Comparison of ENCODE assay signal across 9 cellular contexts in genomic region chr11:118171274-118172062, GRCh38. TPM values are rescaled to one million over a fixed set of nuclear protein-coding genes. Genes with fewer than 3 reads are reported as not detected.
DNase-seq lines count a peak whose midpoint lies in the region; ATAC-seq and TF ChIP-seq lines count a peak whose summit lies in the region.
"Had no signal": no experiment of that assay in that cellular context is flagged by ENCODE, and none has a peak within 500 bp of the region (broad histone marks: within the 10 kb centered on the region; RNA-seq: fewer than 3 reads in every experiment).

No MANE protein-coding gene starts in this region.

- CTCF ChIA-PET in PC-9 (lab: Charles Lee), result interaction anchor here (0.5 to 0.7 kb wide), 5 partner anchors 15 to 930 kb away, joined by 3 to 4 read pairs (median 3); partner anchors contain the start of gene DPAGT1

- peak; percentile 98 for TF ChIP-seq CTCF in PC-9 (conservative IDR thresholded peaks at IDR 0.05)
- peak; percentile 68 for TF ChIP-seq CTCF in fibroblast of mammary gland (conservative IDR thresholded peaks at IDR 0.05; ENCODE audit: control insufficient read depth, insufficient read depth, low read depth, low read length)

- no peaks in the 10 kb centered on the region for H3K9me3 ChIP-seq in PC-9 (ENCODE audit: insufficient read depth, low read depth)

- BruUV-seq in PC-9 (replicated peaks; lab: Mats Ljungman, UMichigan), result no TSS peak

- no peaks in the 10 kb centered on the region for H3K9me2 ChIP-seq in PC-9 (ENCODE audit: insufficient read depth)

- intact Hi-C loops in PC-9 (cut with micrococcal nuclease; ENCODE audit: unreplicated experiment), result loop anchor here (1.0 to 5.0 kb wide), 2 partner anchors 26 to 224 kb away; no protein-coding TSS in a partner anchor

- peaks cover 24% of the 10 kb centered on the region for H3K4me1 ChIP-seq in PC-9 (replicated peaks; ENCODE audit: insufficient read depth)

- H4K20me1 ChIP-seq in PC-9 (ENCODE audit: insufficient read depth), result no peaks in the 10 kb centered on the region

- H3K27ac Mint-ChIP-seq in natural killer cell treated with Interleukin-12 subunit alpha and Interleukin-12 subunit beta and Interleukin-15 and Interleukin-18, amount 100 ng/mL, for 72 hours, result no peak overlapping the region
- no peak overlapping the region for H3K27ac Mint-ChIP-seq in stimulated activated naive B cell treated with anti-CD40 and anti-IgM and Interleukin-4, amounts not matched to agents 10 μg/mL and 1 μg/mL and 100 μg/mL, for 72 hours

- H2AFZ ChIP-seq in PC-9, result no peak overlapping the region

- peak; percentile 91 for ATAC-seq in activated T-cell treated with anti-CD3 and anti-CD28 coated beads, Interleukin-2, amount 50 U/mL, for 4 hours
- peak; percentile 66 to 77 for ATAC-seq in natural killer cell treated with Interleukin-12 subunit alpha and Interleukin-12 subunit beta and Interleukin-15 and Interleukin-18, amount 100 ng/mL, for 72 hours
- peak; percentile 86 to 90 for ATAC-seq in stimulated activated naive B cell treated with anti-CD40 and anti-IgM and Interleukin-4, amounts not matched to agents 10 μg/mL and 1 μg/mL and 100 μg/mL, for 72 hours (replicated peaks)
- no peak for ATAC-seq in GM19351 (IDR thresholded peaks at IDR 0.05; ENCODE audit: unreplicated experiment)

- H3K79me2 ChIP-seq in PC-9 (ENCODE audit: low read depth), result no peaks in the 10 kb centered on the region

- H3K27me3 ChIP-seq in PC-9 (ENCODE audit: insufficient read depth, low read depth), result peaks cover 40% of the 10 kb centered on the region

- peak; percentile 68 for DNase-seq in COLO668 (lab: John Stamatoyannopoulos, UW; ENCODE audit: unreplicated experiment)
- peak; percentile 71 for DNase-seq in HPDE6-E6E7 (ENCODE audit: extremely low spot score)
- peak in 1 of 2 experiments; percentile 53 for DNase-seq in PC-9
- DNase-seq in activated T-cell treated with anti-CD3 and anti-CD28 coated beads, Interleukin-2, amount 50 U/mL, for 4 hours, result peak; percentile 69
- peak; percentile 48 for DNase-seq in fibroblast of mammary gland (ENCODE audit: low read depth)
- peak; percentile 67 for DNase-seq in natural killer cell treated with Interleukin-12 subunit alpha and Interleukin-12 subunit beta and Interleukin-15 and Interleukin-18, amount 100 ng/mL, for 72 hours (ENCODE audit: low spot score)
- peak; percentile 31 for DNase-seq in stimulated activated naive B cell treated with anti-CD40 and anti-IgM and Interleukin-4, amounts not matched to agents 10 μg/mL and 1 μg/mL and 100 μg/mL, for 72 hours

- H3F3A ChIP-seq in PC-9 (ENCODE audit: insufficient read depth, low read depth), result peaks cover 24% of the 10 kb centered on the region; the same call in 1 of the 2 replicates

- POLR2A ChIA-PET in PC-9 (lab: Charles Lee; ENCODE audit: unreplicated experiment), result no interaction called here

- no peak overlapping the region for H3K4me2 ChIP-seq in PC-9

- no peak overlapping the region for H3K4me3 Mint-ChIP-seq in activated T-cell treated with anti-CD3 and anti-CD28 coated beads, Interleukin-2, amount 50 U/mL, for 4 hours
- H3K4me3 Mint-ChIP-seq in natural killer cell treated with Interleukin-12 subunit alpha and Interleukin-12 subunit beta and Interleukin-15 and Interleukin-18, amount 100 ng/mL, for 72 hours, result no peak overlapping the region
- peak overlapping the region in 1 of 2 donors; percentile 46 for H3K4me3 Mint-ChIP-seq in stimulated activated naive B cell treated with anti-CD40 and anti-IgM and Interleukin-4, amounts not matched to agents 10 μg/mL and 1 μg/mL and 100 μg/mL, for 72 hours

- H3K27ac ChIP-seq in PC-9, result no peak overlapping the region

- H3K36me3 ChIP-seq in PC-9 (ENCODE audit: low read depth), result no peaks in the 10 kb centered on the region

- H3K4me1 Mint-ChIP-seq in activated T-cell treated with anti-CD3 and anti-CD28 coated beads, Interleukin-2, amount 50 U/mL, for 4 hours (ENCODE audit: low read depth), result no peaks in the 10 kb centered on the region
- no peaks in the 10 kb centered on the region for H3K4me1 Mint-ChIP-seq in natural killer cell treated with Interleukin-12 subunit alpha and Interleukin-12 subunit beta and Interleukin-15 and Interleukin-18, amount 100 ng/mL, for 72 hours (ENCODE audit: low read depth in 2 of 2)
- H3K4me1 Mint-ChIP-seq in stimulated activated naive B cell treated with anti-CD40 and anti-IgM and Interleukin-4, amounts not matched to agents 10 μg/mL and 1 μg/mL and 100 μg/mL, for 72 hours, result peaks cover 2 to 21% of the 10 kb centered on the region in 2 donors

- peaks cover 17% of the 10 kb centered on the region for H3K27me3 Mint-ChIP-seq in activated T-cell treated with anti-CD3 and anti-CD28 coated beads, Interleukin-2, amount 50 U/mL, for 4 hours (ENCODE audit: low read depth)
- peaks cover 12 to 20% of the 10 kb centered on the region in 2 donors for H3K27me3 Mint-ChIP-seq in natural killer cell treated with Interleukin-12 subunit alpha and Interleukin-12 subunit beta and Interleukin-15 and Interleukin-18, amount 100 ng/mL, for 72 hours
- H3K27me3 Mint-ChIP-seq in stimulated activated naive B cell treated with anti-CD40 and anti-IgM and Interleukin-4, amounts not matched to agents 10 μg/mL and 1 μg/mL and 100 μg/mL, for 72 hours, result peaks cover 64 to 83% of the 10 kb centered on the region in 2 donors

- no peaks in the 10 kb centered on the region for H3K36me3 Mint-ChIP-seq in activated T-cell treated with anti-CD3 and anti-CD28 coated beads, Interleukin-2, amount 50 U/mL, for 4 hours (ENCODE audit: insufficient read depth)
- no peaks in the 10 kb centered on the region for H3K36me3 Mint-ChIP-seq in natural killer cell treated with Interleukin-12 subunit alpha and Interleukin-12 subunit beta and Interleukin-15 and Interleukin-18, amount 100 ng/mL, for 72 hours
- no peaks in the 10 kb centered on the region for H3K36me3 Mint-ChIP-seq in stimulated activated naive B cell treated with anti-CD40 and anti-IgM and Interleukin-4, amounts not matched to agents 10 μg/mL and 1 μg/mL and 100 μg/mL, for 72 hours

- no peak overlapping the region for H3K4me3 ChIP-seq in PC-9
- no peak overlapping the region for H3K4me3 ChIP-seq in fibroblast of mammary gland (ENCODE audit: control insufficient read depth, low read depth, low read length)

- H3K9me3 Mint-ChIP-seq in activated T-cell treated with anti-CD3 and anti-CD28 coated beads, Interleukin-2, amount 50 U/mL, for 4 hours, result no peaks in the 10 kb centered on the region
- H3K9me3 Mint-ChIP-seq in natural killer cell treated with Interleukin-12 subunit alpha and Interleukin-12 subunit beta and Interleukin-15 and Interleukin-18, amount 100 ng/mL, for 72 hours, result no peaks in the 10 kb centered on the region
- no peaks in the 10 kb centered on the region for H3K9me3 Mint-ChIP-seq in stimulated activated naive B cell treated with anti-CD40 and anti-IgM and Interleukin-4, amounts not matched to agents 10 μg/mL and 1 μg/mL and 100 μg/mL, for 72 hours

RNA-seq across cellular contexts. Expression of gene SCN2B, which starts 5.0 kb away (rescaled TPM):
- total RNA-seq in PC-9 (2021), result not detected in 2 replicates
- not detected for total RNA-seq in activated T-cell treated with anti-CD3 and anti-CD28 coated beads, Interleukin-2, amount 50 U/mL, for 4 hours
- not detected for total RNA-seq in natural killer cell treated with Interleukin-12 subunit alpha and Interleukin-12 subunit beta and Interleukin-15 and Interleukin-18, amount 100 ng/mL, for 72 hours
- total RNA-seq: T-helper 2 cell treated with Interferon-gamma antibody and Interleukin-4, amounts not matched to agents 100 ng/mL and 5 ng/mL, for 36 hours had no signal

RNA-seq across cellular contexts. Expression of gene SCN4B, which starts 18.8 kb away (rescaled TPM):
- 0.08 TPM in 1 of 2 replicates, not detected in the other for total RNA-seq in PC-9 (2021)
- not detected for total RNA-seq in activated T-cell treated with anti-CD3 and anti-CD28 coated beads, Interleukin-2, amount 50 U/mL, for 4 hours
- total RNA-seq in natural killer cell treated with Interleukin-12 subunit alpha and Interleukin-12 subunit beta and Interleukin-15 and Interleukin-18, amount 100 ng/mL, for 72 hours, result not detected

RNA-seq across cellular contexts. Expression of gene JAML, which starts 53.3 kb away (rescaled TPM):
- not detected in 2 replicates for total RNA-seq in PC-9 (2021)
- 100 to 1,000 TPM; 135 to 153 (median 137) TPM for total RNA-seq in activated T-cell treated with anti-CD3 and anti-CD28 coated beads, Interleukin-2, amount 50 U/mL, for 4 hours
- total RNA-seq in natural killer cell treated with Interleukin-12 subunit alpha and Interleukin-12 subunit beta and Interleukin-15 and Interleukin-18, amount 100 ng/mL, for 72 hours, result 1 to 10 TPM; 1.4 to 8.5 TPM

Comparison
In these comparisons a context has a peak if more than half of its experiments do, and no peak if none do; other contexts are left out.
1. RNA of gene JAML, which starts 53.3 kb away (total RNA-seq): 135 to 153 TPM in activated T-cell treated with anti-CD3 and anti-CD28 coated beads, Interleukin-2, amount 50 U/mL, for 4 hours; 1.4 to 8.5 TPM in natural killer cell treated with Interleukin-12 subunit alpha and Interleukin-12 subunit beta and Interleukin-15 and Interleukin-18, amount 100 ng/mL, for 72 hours and not detected in PC-9; every median in the first group is over 10 times any median in the second.